In genomic region chr2:109173311-109174171, GRCh38 we compare ENCODE assay signal across 8 cellular contexts. TPM values are rescaled to one million over a fixed set of nuclear protein-coding genes. Genes with fewer than 3 reads are reported as not detected.
DNase-seq lines count a peak whose midpoint lies in the region; ATAC-seq and TF ChIP-seq lines count a peak whose summit lies in the region.

No MANE protein-coding gene starts in this region.

- H3K27me3 ChIP-seq in right atrium auricular region: no peaks in the 10 kb centered on the region

- DNase-seq in GM04504 (ENCODE audit: low read depth) (peak; percentile 76), right atrium auricular region (ENCODE audit: low spot score) (peak; percentile 90), HEK293T (ENCODE audit: extremely low spot score) (no peak)
- no peak for DNase-seq in activated naive CD8-positive, alpha-beta T cell treated with anti-CD3 and anti-CD28 coated beads, Interleukin-2, amount 10 ng/mL, durations not matched to agents 7 days and 5 days
- no peak for DNase-seq in stimulated activated naive CD8-positive, alpha-beta T cell treated with anti-CD3 and anti-CD28 coated beads, Interleukin-15, amount 100 ng/mL, for 72 hours

- H3K9me3 Mint-ChIP-seq in activated naive CD8-positive, alpha-beta T cell treated with anti-CD3 and anti-CD28 coated beads, Interleukin-2, amount 10 ng/mL, durations not matched to agents 7 days and 5 days: peaks cover 3% of the 10 kb centered on the region
- H3K9me3 Mint-ChIP-seq in stimulated activated naive CD8-positive, alpha-beta T cell treated with anti-CD3 and anti-CD28 coated beads, Interleukin-15, amount 100 ng/mL, for 72 hours: peaks cover 0 to 9% of the 10 kb centered on the region in 2 donors

- H3K4me3 ChIP-seq in right atrium auricular region: no peak overlapping the region

- H3K36me3 ChIP-seq in right atrium auricular region: no peaks in the 10 kb centered on the region

- H3K27ac Mint-ChIP-seq in activated naive CD8-positive, alpha-beta T cell treated with anti-CD3 and anti-CD28 coated beads, Interleukin-2, amount 10 ng/mL, durations not matched to agents 7 days and 5 days: no peak overlapping the region
- peak overlapping the region in 1 of 2 donors; percentile 90 for H3K27ac Mint-ChIP-seq in stimulated activated naive CD8-positive, alpha-beta T cell treated with anti-CD3 and anti-CD28 coated beads, Interleukin-15, amount 100 ng/mL, for 72 hours

- H3K27ac ChIP-seq in right atrium auricular region: peak overlapping the region; percentile 76 to 81

- TF ChIP-seq CTCF in right atrium auricular region (IDR thresholded peaks at IDR 0.05): no peak

- H3K4me1 Mint-ChIP-seq in activated naive CD8-positive, alpha-beta T cell treated with anti-CD3 and anti-CD28 coated beads, Interleukin-2, amount 10 ng/mL, durations not matched to agents 7 days and 5 days: peaks cover 9% of the 10 kb centered on the region
- peaks cover 45% of the 10 kb centered on the region for H3K4me1 Mint-ChIP-seq in stimulated activated naive CD8-positive, alpha-beta T cell treated with anti-CD3 and anti-CD28 coated beads, Interleukin-15, amount 100 ng/mL, for 72 hours

- peaks cover 2% of the 10 kb centered on the region for H3K36me3 Mint-ChIP-seq in activated naive CD8-positive, alpha-beta T cell treated with anti-CD3 and anti-CD28 coated beads, Interleukin-2, amount 10 ng/mL, durations not matched to agents 7 days and 5 days

- peaks cover 0 to 58% of the 10 kb centered on the region in 2 donors for H3K4me1 ChIP-seq in right atrium auricular region

- no peaks in the 10 kb centered on the region for H3K27me3 Mint-ChIP-seq in activated naive CD8-positive, alpha-beta T cell treated with anti-CD3 and anti-CD28 coated beads, Interleukin-2, amount 10 ng/mL, durations not matched to agents 7 days and 5 days
- no peaks in the 10 kb centered on the region for H3K27me3 Mint-ChIP-seq in stimulated activated naive CD8-positive, alpha-beta T cell treated with anti-CD3 and anti-CD28 coated beads, Interleukin-15, amount 100 ng/mL, for 72 hours

- CTCF ChIA-PET in HEK293T (lab: Yijun Ruan, JAX): no interaction called here

- H3K4me3 Mint-ChIP-seq in activated naive CD8-positive, alpha-beta T cell treated with anti-CD3 and anti-CD28 coated beads, Interleukin-2, amount 10 ng/mL, durations not matched to agents 7 days and 5 days: no peak overlapping the region
- H3K4me3 Mint-ChIP-seq in stimulated activated naive CD8-positive, alpha-beta T cell treated with anti-CD3 and anti-CD28 coated beads, Interleukin-15, amount 100 ng/mL, for 72 hours: peak overlapping the region in 1 of 2 donors; percentile 34

- peak; percentile 39 for ATAC-seq in activated naive CD8-positive, alpha-beta T cell treated with anti-CD3 and anti-CD28 coated beads, Interleukin-2, amount 10 ng/mL, durations not matched to agents 7 days and 5 days (ENCODE audit: low read depth)
- peak; percentile 12 for ATAC-seq in stimulated activated naive CD8-positive, alpha-beta T cell treated with anti-CD3 and anti-CD28 coated beads, Interleukin-15, amount 100 ng/mL, for 72 hours
- ATAC-seq in HG02642 (IDR thresholded peaks at IDR 0.05; ENCODE audit: poor library complexity, unreplicated experiment): no peak
- ATAC-seq in HG03432 (IDR thresholded peaks at IDR 0.05; ENCODE audit: unreplicated experiment): no peak
- ATAC-seq in GM21528 (IDR thresholded peaks at IDR 0.05; ENCODE audit: low FRiP score, unreplicated experiment): no peak

- peaks cover 0 to 5% of the 10 kb centered on the region in 2 donors for H3K9me3 ChIP-seq in right atrium auricular region

- POLR2A ChIA-PET in activated naive CD8-positive, alpha-beta T cell treated with anti-CD3 and anti-CD28 coated beads, Interleukin-2, amount 10 ng/mL, durations not matched to agents 7 days and 5 days (lab: Charles Lee): no interaction called here
- POLR2A ChIA-PET in HEK293T (lab: Yijun Ruan, JAX): no interaction called here

TF ChIP-seq in HEK293T, 16 proteins besides CTCF, POLR2A, EP300 and RAD21:
- TF ChIP-seq ELF4 (IDR thresholded peaks at IDR 0.05): no peak
- TF ChIP-seq FOXM1 (IDR thresholded peaks at IDR 0.05; ENCODE audit: borderline replicate concordance): no peak
- no peak for TF ChIP-seq NFRKB (IDR thresholded peaks at IDR 0.05)
- TF ChIP-seq ZNF384 (IDR thresholded peaks at IDR 0.05): no peak
- no peak for TF ChIP-seq SP1 (IDR thresholded peaks at IDR 0.05)
- no peak for TF ChIP-seq TARDBP (IDR thresholded peaks at IDR 0.05)

RNA-seq across cellular contexts. Expression of gene SH3RF3, which starts 44.5 kb away (rescaled TPM):
- total RNA-seq in activated naive CD8-positive, alpha-beta T cell treated with anti-CD3 and anti-CD28 coated beads, Interleukin-2, amount 10 ng/mL, durations not matched to agents 7 days and 5 days: under 1 TPM; 0.31 to 0.36 TPM
- 1 to 10 TPM; 8.0 to 8.8 TPM for total RNA-seq in right atrium auricular region

Comparison
In these comparisons a context has a peak if more than half of its experiments do, and no peak if none do; other contexts are left out.
1. DNase-seq: peak in GM04504 (single experiment) and right atrium auricular region (single experiment); none in activated naive CD8-positive, alpha-beta T cell treated with anti-CD3 and anti-CD28 coated beads, Interleukin-2, amount 10 ng/mL, durations not matched to agents 7 days and 5 days (single experiment), stimulated activated naive CD8-positive, alpha-beta T cell treated with anti-CD3 and anti-CD28 coated beads, Interleukin-15, amount 100 ng/mL, for 72 hours (0 of 2) and HEK293T (single experiment).
2. ATAC-seq: peak in activated naive CD8-positive, alpha-beta T cell treated with anti-CD3 and anti-CD28 coated beads, Interleukin-2, amount 10 ng/mL, durations not matched to agents 7 days and 5 days (single experiment) and stimulated activated naive CD8-positive, alpha-beta T cell treated with anti-CD3 and anti-CD28 coated beads, Interleukin-15, amount 100 ng/mL, for 72 hours (single experiment); none in HG02642 (single experiment), HG03432 (single experiment) and GM21528 (single experiment).
3. RNA of gene SH3RF3, which starts 44.5 kb away (total RNA-seq): 8.0 to 8.8 TPM in right atrium auricular region; 0.31 to 0.36 TPM in activated naive CD8-positive, alpha-beta T cell treated with anti-CD3 and anti-CD28 coated beads, Interleukin-2, amount 10 ng/mL, durations not matched to agents 7 days and 5 days; every median in the first group is over 4 times any median in the second.